In genomic region chr6:107866606-107867301, GRCh38 we compare ENCODE assay signal across 9 cellular contexts. TPM values are rescaled to one million over a fixed set of nuclear protein-coding genes. Genes with fewer than 3 reads are reported as not detected.
DNase-seq lines count a peak whose midpoint lies in the region; ATAC-seq and TF ChIP-seq lines count a peak whose summit lies in the region.
"Had no signal": no experiment of that assay in that cellular context is flagged by ENCODE, and none has a peak within 500 bp of the region (broad histone marks: within the 10 kb centered on the region; RNA-seq: fewer than 3 reads in every experiment).

No MANE protein-coding gene starts in this region.

- POLR2A ChIA-PET in HCT116 (lab: Charles Lee) (no interaction called here), Panc1 (lab: Charles Lee) (interaction anchor here (0.6 kb wide), 1 partner anchor 633 kb away, joined by 4 read pairs; no protein-coding TSS in a partner anchor)

- H3K4me1 ChIP-seq in HCT116 (ENCODE audit: control insufficient read depth in 1 of 2, insufficient read depth in 2 of 2, low read length in 2 of 2): no peaks in the 10 kb centered on the region
- H3K4me1 ChIP-seq in Panc1 (ENCODE audit: control insufficient read depth, insufficient read depth, low read length): no peaks in the 10 kb centered on the region

- no peak for TF ChIP-seq POLR2A in HCT116 (IDR thresholded peaks at IDR 0.05; ENCODE audit: borderline replicate concordance, extremely low read depth, insufficient read depth, insufficient read length)

- intact Hi-C loops in HCT116 (cut with micrococcal nuclease) (no loop called here), Panc1 (cut with micrococcal nuclease; ENCODE audit: unreplicated experiment) (no loop called here)

- H3K27me3 Mint-ChIP-seq in osteocyte (ENCODE audit: unreplicated experiment): no peaks in the 10 kb centered on the region

- peaks cover 38% of the 10 kb centered on the region for H3K4me1 Mint-ChIP-seq in osteocyte (ENCODE audit: unreplicated experiment)

- in situ Hi-C loops in Panc1 (cut with HindIII; ENCODE audit: low pct_unique_long_range_greater_than_20kb, low sequenced_read_pairs): no loop called here

- H3K9me3 Mint-ChIP-seq in osteocyte (ENCODE audit: unreplicated experiment): no peaks in the 10 kb centered on the region

- BruUV-seq in HCT116 (replicated peaks; lab: Mats Ljungman, UMichigan) (no TSS peak), Panc1 (replicated peaks; lab: Mats Ljungman, UMichigan) (no TSS peak)

- DNase-seq in NCI-H1417 (lab: John Stamatoyannopoulos, UW) (peak; percentile 6 to 54 (median 37)), NCI-H1417 treated with DMSO at 0.1 percent for 48 hours (lab: John Stamatoyannopoulos, UW) (no peak), HCT116 (ENCODE audit: low read depth, low spot score) (peak; percentile 8), Panc1 (ENCODE audit: low read depth, low spot score) (no peak), epithelial cell of proximal tubule (ENCODE audit: low read depth) (no peak), osteocyte (ENCODE audit: extremely low spot score, unreplicated experiment) (no peak)

- H3K27me3 ChIP-seq in HCT116 (ENCODE audit: insufficient read depth, low read length) (no peaks in the 10 kb centered on the region), Panc1 (ENCODE audit: control insufficient read depth, insufficient read depth, low read length) (no peaks in the 10 kb centered on the region)
- H3K27me3 ChIP-seq: BLaER1 treated with 17β-estradiol and CSF1 and Interleukin-3, amounts not matched to agents 10 nM and 100 nM had no signal

- no peak overlapping the region for H3K4me2 ChIP-seq in HCT116 (ENCODE audit: low read length)
- H3K4me2 ChIP-seq: BLaER1 treated with 17β-estradiol and CSF1 and Interleukin-3, amounts not matched to agents 10 nM and 100 nM had no signal

- CTCF ChIA-PET in HCT116 (lab: Charles Lee): interaction anchor here (0.9 to 1.9 kb wide), 6 partner anchors 19 to 549 kb away, joined by 3 to 10 read pairs (median 4); no protein-coding TSS in a partner anchor
- CTCF ChIA-PET in Panc1 (lab: Charles Lee): interaction anchor here (0.6 to 1.2 kb wide), 3 partner anchors 19 to 192 kb away, joined by 3 to 7 read pairs (median 6); no protein-coding TSS in a partner anchor

- H3K27ac ChIP-seq in HCT116 (ENCODE audit: low read depth, low read length) (no peak overlapping the region), Panc1 (ENCODE audit: low read length) (no peak overlapping the region)
- H3K27ac ChIP-seq: BLaER1 treated with 17β-estradiol and CSF1 and Interleukin-3, amounts not matched to agents 10 nM and 100 nM had no signal

- ATAC-seq in HCT116 (peak; percentile 72), Panc1 (peak; percentile 73), GM18858 (IDR thresholded peaks at IDR 0.05; ENCODE audit: unreplicated experiment) (no peak), HG02642 (IDR thresholded peaks at IDR 0.05; ENCODE audit: poor library complexity, unreplicated experiment) (no peak)

- H3K9ac ChIP-seq in HCT116 (ENCODE audit: low read length): no peak overlapping the region
- H3K9ac ChIP-seq: BLaER1 treated with 17β-estradiol and CSF1 and Interleukin-3, amounts not matched to agents 10 nM and 100 nM had no signal

- no peak overlapping the region for H3K4me3 ChIP-seq in HCT116 (replicated peaks in 1 of 2; ENCODE audit: low read depth in 1 of 2, low read length in 2 of 2)
- no peak overlapping the region for H3K4me3 ChIP-seq in Panc1 (ENCODE audit: low read depth in 2 of 2, low read length in 2 of 2)
- no peak overlapping the region for H3K4me3 ChIP-seq in epithelial cell of proximal tubule (ENCODE audit: low read depth, low read length)
- H3K4me3 ChIP-seq: BLaER1 treated with 17β-estradiol and CSF1 and Interleukin-3, amounts not matched to agents 10 nM and 100 nM had no signal

- no peak overlapping the region for H3K27ac Mint-ChIP-seq in osteocyte (ENCODE audit: unreplicated experiment)

- H4K20me1 ChIP-seq in HCT116 (ENCODE audit: insufficient read depth): no peaks in the 10 kb centered on the region

- H2AFZ ChIP-seq in HCT116 (ENCODE audit: low read depth, low read length, poor library complexity, severe bottlenecking): no peak overlapping the region

- RAD21 ChIA-PET in HCT116 (lab: Charles Lee; ENCODE audit: low non-redundant PET in 1 of 2, low total read pairs in 2 of 2, uncharacterized antibody in 2 of 2, unreplicated experiment in 2 of 2): no interaction called here

- TF ChIP-seq CTCF in HCT116 (IDR thresholded peaks at IDR 0.05 in 2 of 3, conservative IDR thresholded peaks at IDR 0.05 in 1 of 3; ENCODE audit: borderline replicate concordance in 1 of 3, insufficient read depth in 1 of 3, low read depth in 2 of 3, low read length in 2 of 3) (peak; percentile 21 to 67 (median 63); a peak in 5 of 6 replicates), Panc1 (IDR thresholded peaks at IDR 0.05) (peak; percentile 86), epithelial cell of proximal tubule (conservative IDR thresholded peaks at IDR 0.05; ENCODE audit: low read depth, low read length) (peak; percentile 66), osteocyte (IDR thresholded peaks at IDR 0.05) (peak; percentile 56)

- H3K4me3 Mint-ChIP-seq in osteocyte (ENCODE audit: unreplicated experiment): no peak overlapping the region

- TF ChIP-seq RAD21 in HCT116 (IDR thresholded peaks at IDR 0.05; ENCODE audit: low read depth): peak; percentile 37; the same call in 1 of the 2 replicates

- H3K9me2 ChIP-seq in HCT116 (ENCODE audit: insufficient read depth): no peaks in the 10 kb centered on the region

- H3K36me3 ChIP-seq in HCT116 (ENCODE audit: control insufficient read depth in 1 of 2, insufficient read depth in 2 of 2, low read length in 2 of 2): peaks cover 0 to 6% of the 10 kb centered on the region in 2 experiments; a peak in 1 of 4 replicates
- H3K36me3 ChIP-seq in Panc1 (ENCODE audit: control insufficient read depth, insufficient read depth, low read length): peaks cover 15% of the 10 kb centered on the region; the same call in 1 of the 2 replicates

- H3K79me2 ChIP-seq in HCT116 (ENCODE audit: insufficient read depth, low read length): no peaks in the 10 kb centered on the region

- peaks cover 35% of the 10 kb centered on the region for H3K36me3 Mint-ChIP-seq in osteocyte (ENCODE audit: unreplicated experiment)

- H3K9me3 ChIP-seq in HCT116 (ENCODE audit: control insufficient read depth in 1 of 2, insufficient read depth in 1 of 2, low read depth in 1 of 2, low read length in 2 of 2) (no peaks in the 10 kb centered on the region), Panc1 (ENCODE audit: control insufficient read depth, insufficient read depth, low read depth, low read length) (no peaks in the 10 kb centered on the region)

TF ChIP-seq in HCT116, 20 proteins besides CTCF, POLR2A, EP300 and RAD21 (continues in another document):
- TF ChIP-seq TCF7L2 (IDR thresholded peaks at IDR 0.05; ENCODE audit: borderline replicate concordance, extremely low read depth, insufficient read depth, insufficient read length) (no peak), CEBPB (IDR thresholded peaks at IDR 0.05; ENCODE audit: low read depth) (no peak), SP1 (IDR thresholded peaks at IDR 0.05; ENCODE audit: low read depth) (no peak), ZBTB33 (IDR thresholded peaks at IDR 0.05; ENCODE audit: extremely low read depth, insufficient replicate concordance, low read length) (no peak), ATF3 (IDR thresholded peaks at IDR 0.05) (no peak), EGR1 (IDR thresholded peaks at IDR 0.05; ENCODE audit: low read depth) (no peak), ZFX (IDR thresholded peaks at IDR 0.05) (no peak), ZNF274 (IDR thresholded peaks at IDR 0.05; ENCODE audit: low read depth, low read length) (no peak), YY1 (IDR thresholded peaks at IDR 0.05; ENCODE audit: extremely low read depth, insufficient replicate concordance, low read depth, low read length) (no peak), SIN3A (IDR thresholded peaks at IDR 0.05; ENCODE audit: low read depth) (no peak), FOSL1 (IDR thresholded peaks at IDR 0.05; ENCODE audit: low read depth) (no peak), EZH2 (IDR thresholded peaks at IDR 0.05) (no peak), SRF (IDR thresholded peaks at IDR 0.05; ENCODE audit: low read depth) (no peak), ELF1 (IDR thresholded peaks at IDR 0.05; ENCODE audit: borderline replicate concordance, low read depth) (no peak), JUND (IDR thresholded peaks at IDR 0.05) (no peak)

RNA-seq across cellular contexts. Expression of gene SCML4, which starts 42.6 kb away (rescaled TPM):
- total RNA-seq in HCT116 (2021; ENCODE audit: unreplicated experiment): not detected
- polyA plus RNA-seq in HCT116 (2012): not detected in 2 replicates
- total RNA-seq in Panc1 (2021; ENCODE audit: unreplicated experiment): 0.15 TPM
- not detected for polyA plus RNA-seq in Panc1 (2012; ENCODE audit: insufficient read length)
- total RNA-seq in epithelial cell of proximal tubule: not detected in 2 replicates
- total RNA-seq in osteocyte: not detected in 2 replicates

Comparison
In these comparisons a context has a peak if more than half of its experiments do, and no peak if none do; other contexts are left out.
1. DNase-seq: peak in NCI-H1417 (3 of 3) and HCT116 (single experiment); none in NCI-H1417 treated with DMSO at 0.1 percent for 48 hours (single experiment), Panc1 (single experiment), epithelial cell of proximal tubule (single experiment) and osteocyte (single experiment).
2. ATAC-seq: peak in HCT116 (single experiment) and Panc1 (single experiment); none in GM18858 (single experiment) and HG02642 (single experiment).
3. Peak in every context shown above with its lines, with median percentiles within 50 percentile points of each other: CTCF ChIP-seq.